ENCODE assay signal across 22 cellular contexts in the genomic region with DNA sequence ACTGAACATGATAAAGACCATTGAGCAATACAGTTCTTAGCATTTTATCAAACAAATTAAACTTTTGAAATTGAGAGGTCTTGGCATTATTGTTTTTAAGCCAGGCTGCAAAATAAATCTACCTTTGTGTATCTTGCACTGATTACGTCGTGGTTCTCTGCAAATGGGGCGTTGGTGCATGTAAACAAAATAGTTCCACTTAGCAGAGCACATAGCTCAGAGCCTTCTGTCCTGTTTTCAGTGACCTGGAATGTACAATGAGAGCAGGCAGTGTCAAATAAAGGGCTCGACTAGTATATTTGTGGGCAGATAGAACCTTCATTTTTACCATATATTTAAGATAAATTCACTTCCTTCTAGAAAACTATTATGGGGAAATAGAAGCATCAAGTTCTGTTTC.
"Had no signal": no experiment of that assay in that cellular context is flagged by ENCODE, and none has a peak within 500 bp of the region (broad histone marks: within the 10 kb centered on the region; RNA-seq: fewer than 3 reads in every experiment).

No MANE protein-coding gene starts in this region.

- H3K27ac Mint-ChIP-seq: immature natural killer cell, mesothelial cell of epicardium had no signal

- H3K27me3 ChIP-seq: dorsolateral prefrontal cortex, esophagus muscularis mucosa, foreskin keratinocyte, gastroesophageal sphincter, heart left ventricle, hepatocyte had no signal

- DNase-seq: dermis blood vessel endothelial cell; dorsolateral prefrontal cortex; effector CD4-positive, alpha-beta T cell; effector memory CD4-positive, alpha-beta T cell; foreskin keratinocyte; heart left ventricle; hypothalamus; immature natural killer cell; islet precursor cell; kidney; left cardiac atrium; left ventricle myocardium superior; lower lobe of right lung; mesenchymal stem cell; mucosa of descending colon had no signal

- H3K4me1 ChIP-seq: esophagus muscularis mucosa, foreskin keratinocyte, gastroesophageal sphincter, heart left ventricle, lower lobe of right lung had no signal

- H2AFZ ChIP-seq: hepatocyte had no signal

- H3K4me1 Mint-ChIP-seq: immature natural killer cell, mesothelial cell of epicardium had no signal

- H3K4me2 ChIP-seq: hepatocyte had no signal

- H3K79me2 ChIP-seq: hepatocyte had no signal

- H3K4me3 Mint-ChIP-seq: immature natural killer cell, mesothelial cell of epicardium had no signal

- H3K36me3 ChIP-seq: esophagus muscularis mucosa, gastroesophageal sphincter, heart left ventricle, lower lobe of right lung had no signal

- H3K36me3 Mint-ChIP-seq: immature natural killer cell, mesothelial cell of epicardium had no signal

- H3K27ac ChIP-seq: coronary artery, dorsolateral prefrontal cortex, esophagus muscularis mucosa, foreskin keratinocyte, gastroesophageal sphincter, heart left ventricle, hepatocyte, lower lobe of right lung had no signal

- H3K4me3 ChIP-seq: coronary artery, dorsolateral prefrontal cortex, esophagus muscularis mucosa, gastroesophageal sphincter, heart left ventricle, hepatocyte, lower lobe of right lung, mucosa of descending colon had no signal

- FAIRE-seq: endothelial cell of umbilical vein, frontal cortex, kidney had no signal

- H3K9me3 ChIP-seq: esophagus muscularis mucosa, gastroesophageal sphincter, heart left ventricle, lower lobe of right lung, mucosa of descending colon had no signal

- ATAC-seq: foreskin keratinocyte, gastroesophageal sphincter, heart left ventricle, left cardiac atrium, left ventricle myocardium superior, mucosa of descending colon had no signal
